23 cellular contexts compared by ENCODE assay signal in genomic region chr3:58783845-58784244, GRCh38.
"Had no signal": no experiment of that assay in that cellular context is flagged by ENCODE, and none has a peak within 500 bp of the region (broad histone marks: within the 10 kb centered on the region; RNA-seq: fewer than 3 reads in every experiment).

No MANE protein-coding gene starts in this region.

- H3K36me3 ChIP-seq: right lobe of liver, spleen, tibial nerve had no signal

- H3K27ac ChIP-seq: coronary artery, parathyroid adenoma, psoas muscle, right lobe of liver, spleen, testis, tibial nerve had no signal

- H3K79me2 ChIP-seq: parathyroid adenoma had no signal

- H3K9me3 ChIP-seq: testis had no signal

- ATAC-seq: left ventricle myocardium superior; psoas muscle; right lobe of liver; stimulated activated memory B cell treated with anti-CD40 and anti-IgM and Interleukin-4, amounts not matched to agents 10 μg/mL and 1 μg/mL and 100 μg/mL, for 72 hours had no signal

- H3K27me3 Mint-ChIP-seq: naive B cell; stimulated activated naive CD8-positive, alpha-beta T cell treated with anti-CD3 and anti-CD28 coated beads, Interleukin-15, Interleukin-2, amounts not matched to agents 100 ng/mL and 50 ng/mL, for 24 hours had no signal

- H3K9ac ChIP-seq: parathyroid adenoma had no signal

- DNase-seq: effector CD4-positive, alpha-beta T cell; foreskin melanocyte; head of caudate nucleus; hippocampal formation; left colon; left ventricle myocardium superior; mesendoderm; naive B cell; occipital lobe; psoas muscle; retina; right lobe of liver; spleen; stimulated activated CD4-positive, alpha-beta T cell treated with anti-CD3 and anti-CD28 coated beads, Interleukin-15, amount 100 ng/mL, for 24 hours; stimulated activated CD4-positive, alpha-beta T cell treated with anti-CD3 and anti-CD28 coated beads, Interleukin-1b, Interleukin-23, amount 100 ng/mL, for 48 hours; stimulated activated CD4-positive, alpha-beta T cell treated with anti-CD3 and anti-CD28 coated beads, Interleukin-4, amount 100 ng/mL, for 24 hours; testis had no signal

- H3K4me1 Mint-ChIP-seq: naive B cell; nephron; stimulated activated memory B cell treated with anti-CD40 and anti-IgM and Interleukin-4, amounts not matched to agents 10 μg/mL and 1 μg/mL and 100 μg/mL, for 72 hours had no signal

- H3K27ac Mint-ChIP-seq: naive B cell; nephron; stimulated activated memory B cell treated with anti-CD40 and anti-IgM and Interleukin-4, amounts not matched to agents 10 μg/mL and 1 μg/mL and 100 μg/mL, for 72 hours; stimulated activated naive CD8-positive, alpha-beta T cell treated with anti-CD3 and anti-CD28 coated beads, Interleukin-15, Interleukin-2, amounts not matched to agents 100 ng/mL and 50 ng/mL, for 24 hours had no signal

- H3K4me3 ChIP-seq: coronary artery, psoas muscle, right lobe of liver, spleen, testis, tibial nerve had no signal

- H3K4me1 ChIP-seq: parathyroid adenoma, psoas muscle, spleen, testis, tibial nerve had no signal

- H2AFZ ChIP-seq: parathyroid adenoma had no signal

- H3K27me3 ChIP-seq: right lobe of liver, spleen, testis, tibial nerve had no signal

- H3K4me3 Mint-ChIP-seq: naive B cell; nephron; stimulated activated memory B cell treated with anti-CD40 and anti-IgM and Interleukin-4, amounts not matched to agents 10 μg/mL and 1 μg/mL and 100 μg/mL, for 72 hours; stimulated activated naive CD8-positive, alpha-beta T cell treated with anti-CD3 and anti-CD28 coated beads, Interleukin-15, Interleukin-2, amounts not matched to agents 100 ng/mL and 50 ng/mL, for 24 hours had no signal
